11 cellular contexts compared by ENCODE assay signal in the genomic region with DNA sequence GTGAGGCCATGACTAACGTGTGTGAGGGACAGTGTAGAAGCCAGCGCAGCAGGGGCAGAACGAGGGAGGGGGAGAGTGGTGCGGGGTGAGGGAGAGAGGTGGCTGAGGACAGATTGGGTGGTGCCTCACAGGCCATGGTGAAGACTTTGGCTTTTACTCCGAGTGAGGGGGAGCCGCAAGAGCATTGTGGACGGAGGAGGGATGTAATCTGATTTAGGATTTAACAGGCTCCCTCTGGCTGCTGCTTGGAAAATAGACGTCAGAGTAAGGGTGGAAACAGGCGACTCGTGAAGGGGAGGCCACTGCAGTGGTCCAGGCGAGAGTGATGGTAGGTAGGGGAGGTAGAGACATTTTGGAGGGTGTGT. TPM values are rescaled to one million over a fixed set of nuclear protein-coding genes. Genes with fewer than 3 reads are reported as not detected.
DNase-seq lines count a peak whose midpoint lies in the region; ATAC-seq, FAIRE-seq and TF ChIP-seq lines count a peak whose summit lies in the region.
"Had no signal": no experiment of that assay in that cellular context is flagged by ENCODE, and none has a peak within 500 bp of the region (broad histone marks: within the 10 kb centered on the region; RNA-seq: fewer than 3 reads in every experiment).

No MANE protein-coding gene starts in this region.

- DNase-seq in AG09309 (ENCODE audit: low read depth) (no peak), HCT116 (ENCODE audit: low read depth, low spot score) (peak; percentile 13), astrocyte of the hippocampus (ENCODE audit: low read depth, low spot score) (peak; percentile 33), left kidney (ENCODE audit: low read depth, low spot score) (peak; percentile 66), GOT3 (lab: John Stamatoyannopoulos, UW) (no peak), small intestine (no peak)
- no peak for DNase-seq in activated naive CD4-positive, alpha-beta T cell treated with Interleukin-2 at 50 U/mL for 16 hours
- DNase-seq: activated T-cell treated with anti-CD3 and anti-CD28 coated beads, Interleukin-2, amount 50 U/mL, for 4 hours; NCI-H774 had no signal

- H3K4me1 ChIP-seq in HCT116 (ENCODE audit: control insufficient read depth in 1 of 2, insufficient read depth in 2 of 2, low read length in 2 of 2) (peaks cover 0 to 4% of the 10 kb centered on the region in 2 experiments; a peak in 1 of 4 replicates), small intestine (ENCODE audit: control insufficient read depth in 2 of 2, insufficient read depth in 1 of 2, low read depth in 1 of 2, low read length in 1 of 2) (no peaks in the 10 kb centered on the region)

- no peaks in the 10 kb centered on the region for H4K20me1 ChIP-seq in HCT116 (ENCODE audit: insufficient read depth)

- CTCF ChIA-PET in HCT116 (lab: Charles Lee): no interaction called here

- FAIRE-seq in small intestine (lab: Jason Lieb, UNC): no peak

- H3K9ac ChIP-seq in HCT116 (ENCODE audit: low read length): no peak overlapping the region

- intact Hi-C loops in HCT116 (cut with micrococcal nuclease): no loop called here

- no peaks in the 10 kb centered on the region for H3K9me2 ChIP-seq in HCT116 (ENCODE audit: insufficient read depth)

- peak overlapping the region; percentile 47 for H3K4me2 ChIP-seq in HCT116 (ENCODE audit: low read length)

- BruUV-seq in HCT116 (replicated peaks; lab: Mats Ljungman, UMichigan): no TSS peak

- no peak overlapping the region for H3K27ac ChIP-seq in HCT116 (ENCODE audit: low read depth, low read length)
- no peak overlapping the region for H3K27ac ChIP-seq in small intestine (ENCODE audit: low read depth in 1 of 2, low read length in 1 of 2)

- ATAC-seq in HCT116 (peak; percentile 94), HG03175 (IDR thresholded peaks at IDR 0.05; ENCODE audit: unreplicated experiment) (no peak)
- ATAC-seq: activated T-cell treated with anti-CD3 and anti-CD28 coated beads, Interleukin-2, amount 50 U/mL, for 4 hours had no signal

- TF ChIP-seq POLR2A in HCT116 (IDR thresholded peaks at IDR 0.05; ENCODE audit: borderline replicate concordance, extremely low read depth, insufficient read depth, insufficient read length): no peak

- H3K36me3 ChIP-seq in HCT116 (ENCODE audit: control insufficient read depth in 1 of 2, insufficient read depth in 2 of 2, low read length in 2 of 2): no peaks in the 10 kb centered on the region
- no peaks in the 10 kb centered on the region for H3K36me3 ChIP-seq in small intestine (ENCODE audit: control insufficient read depth in 2 of 2, insufficient read depth in 2 of 2, low read length in 2 of 2)

- RAD21 ChIA-PET in HCT116 (lab: Charles Lee; ENCODE audit: low non-redundant PET in 1 of 2, low total read pairs in 2 of 2, uncharacterized antibody in 2 of 2, unreplicated experiment in 2 of 2): no interaction called here

- WGBS in small intestine, 3 donors: 31 to 41% (median 33%) methylated on average over 11 of the region's 11 CpGs

- TF ChIP-seq CTCF in AG09309 (IDR thresholded peaks at IDR 0.05; ENCODE audit: control insufficient read depth, insufficient read depth, low read depth, low read length, missing control alignments): peak; percentile 31
- TF ChIP-seq CTCF in HCT116 (IDR thresholded peaks at IDR 0.05 in 2 of 3, conservative IDR thresholded peaks at IDR 0.05 in 1 of 3; ENCODE audit: borderline replicate concordance in 1 of 3, insufficient read depth in 1 of 3, low read depth in 2 of 3, low read length in 2 of 3): peak; percentile 16 to 23 (median 20); a peak in 3 of 6 replicates

- no peaks in the 10 kb centered on the region for H3K9me3 ChIP-seq in HCT116 (ENCODE audit: control insufficient read depth in 1 of 2, insufficient read depth in 1 of 2, low read depth in 1 of 2, low read length in 2 of 2)
- H3K9me3 ChIP-seq in small intestine (ENCODE audit: control insufficient read depth, low read depth): no peaks in the 10 kb centered on the region

- no peaks in the 10 kb centered on the region for H3K79me2 ChIP-seq in HCT116 (ENCODE audit: insufficient read depth, low read length)

- POLR2A ChIA-PET in HCT116 (lab: Charles Lee): no interaction called here

- peak; percentile 36; the same call in 1 of the 2 replicates for TF ChIP-seq RAD21 in HCT116 (IDR thresholded peaks at IDR 0.05; ENCODE audit: low read depth)

- H3K4me3 ChIP-seq in AG09309 (ENCODE audit: control insufficient read depth, low read depth, low read length) (no peak overlapping the region), HCT116 (replicated peaks in 1 of 2; ENCODE audit: low read depth in 1 of 2, low read length in 2 of 2) (no peak overlapping the region), small intestine (ENCODE audit: low read depth in 1 of 2, low read length in 2 of 2) (no peak overlapping the region)

- H2AFZ ChIP-seq in HCT116 (ENCODE audit: low read depth, low read length, poor library complexity, severe bottlenecking): no peak overlapping the region

- H3K27me3 ChIP-seq in HCT116 (ENCODE audit: insufficient read depth, low read length): no peaks in the 10 kb centered on the region
- H3K27me3 ChIP-seq in small intestine (ENCODE audit: control insufficient read depth in 2 of 2, insufficient read depth in 2 of 2, low read length in 2 of 2): no peaks in the 10 kb centered on the region

TF ChIP-seq in HCT116, 20 proteins besides CTCF, POLR2A, EP300 and RAD21:
- TF ChIP-seq EZH2phosphoT487 (IDR thresholded peaks at IDR 0.05; ENCODE audit: borderline replicate concordance) (no peak), ZFX (IDR thresholded peaks at IDR 0.05) (no peak), EZH2 (IDR thresholded peaks at IDR 0.05) (no peak), ATF3 (IDR thresholded peaks at IDR 0.05) (no peak), SRF (IDR thresholded peaks at IDR 0.05; ENCODE audit: low read depth) (no peak), EGR1 (IDR thresholded peaks at IDR 0.05; ENCODE audit: low read depth) (no peak), REST (IDR thresholded peaks at IDR 0.05; ENCODE audit: low read depth) (no peak)

RNA-seq across cellular contexts. Expression of gene PPP1R3F, which starts 13.0 kb away (rescaled TPM):
- total RNA-seq in HCT116 (2021; ENCODE audit: unreplicated experiment): 1.6 TPM
- polyA plus RNA-seq in HCT116 (2012): 0.46 and 0.66 TPM in 2 replicates
- 1 to 10 TPM in 2 of 3 donors, under 1 TPM in 1; 0.67 to 3.4 (median 2.7) TPM for polyA plus RNA-seq in small intestine

RNA-seq across cellular contexts. Expression of gene FOXP3, which starts 18.1 kb away (rescaled TPM):
- 0.15 TPM for total RNA-seq in HCT116 (2021; ENCODE audit: unreplicated experiment)
- 0.19 and 0.21 TPM in 2 replicates for polyA plus RNA-seq in HCT116 (2012)
- polyA plus RNA-seq in small intestine: under 1 TPM in 1 of 3 donors, not detected in 2; 0.31 TPM
- total RNA-seq: glomerular endothelial cell had no signal

RNA-seq across cellular contexts. Expression of gene GAGE10, which starts 20.8 kb away (rescaled TPM):
- total RNA-seq in HCT116 (2021; ENCODE audit: unreplicated experiment): not detected
- polyA plus RNA-seq in HCT116 (2012): 0.30 TPM in 1 of 2 replicates, not detected in the other
- polyA plus RNA-seq in small intestine: not detected
- total RNA-seq: activated T-cell treated with anti-CD3 and anti-CD28 coated beads, Interleukin-2, amount 50 U/mL, for 4 hours; glomerular endothelial cell had no signal

RNA-seq across cellular contexts. Expression of gene GAGE12J, which starts 39.2 kb away (rescaled TPM):
- total RNA-seq in HCT116 (2021; ENCODE audit: unreplicated experiment): not detected
- polyA plus RNA-seq in HCT116 (2012): not detected in 2 replicates
- not detected for polyA plus RNA-seq in small intestine
- total RNA-seq: activated T-cell treated with anti-CD3 and anti-CD28 coated beads, Interleukin-2, amount 50 U/mL, for 4 hours; glomerular endothelial cell had no signal

RNA-seq across cellular contexts. Expression of gene CCDC22, which starts 47.4 kb away (rescaled TPM):
- total RNA-seq in HCT116 (2021; ENCODE audit: unreplicated experiment): 10.4 TPM
- polyA plus RNA-seq in HCT116 (2012): 13.3 and 13.4 TPM in 2 replicates
- 10 to 100 TPM; 11.1 to 12.9 (median 11.9) TPM for polyA plus RNA-seq in small intestine

Comparison
In these comparisons a context has a peak if more than half of its experiments do, and no peak if none do; other contexts are left out.
1. DNase-seq: peak in HCT116 (single experiment), astrocyte of the hippocampus (single experiment) and left kidney (single experiment); none in AG09309 (single experiment), GOT3 (single experiment), small intestine (single experiment) and activated naive CD4-positive, alpha-beta T cell treated with Interleukin-2 at 50 U/mL for 16 hours (single experiment).